ENCODE assay signal across 8 cellular contexts in the genomic region with DNA sequence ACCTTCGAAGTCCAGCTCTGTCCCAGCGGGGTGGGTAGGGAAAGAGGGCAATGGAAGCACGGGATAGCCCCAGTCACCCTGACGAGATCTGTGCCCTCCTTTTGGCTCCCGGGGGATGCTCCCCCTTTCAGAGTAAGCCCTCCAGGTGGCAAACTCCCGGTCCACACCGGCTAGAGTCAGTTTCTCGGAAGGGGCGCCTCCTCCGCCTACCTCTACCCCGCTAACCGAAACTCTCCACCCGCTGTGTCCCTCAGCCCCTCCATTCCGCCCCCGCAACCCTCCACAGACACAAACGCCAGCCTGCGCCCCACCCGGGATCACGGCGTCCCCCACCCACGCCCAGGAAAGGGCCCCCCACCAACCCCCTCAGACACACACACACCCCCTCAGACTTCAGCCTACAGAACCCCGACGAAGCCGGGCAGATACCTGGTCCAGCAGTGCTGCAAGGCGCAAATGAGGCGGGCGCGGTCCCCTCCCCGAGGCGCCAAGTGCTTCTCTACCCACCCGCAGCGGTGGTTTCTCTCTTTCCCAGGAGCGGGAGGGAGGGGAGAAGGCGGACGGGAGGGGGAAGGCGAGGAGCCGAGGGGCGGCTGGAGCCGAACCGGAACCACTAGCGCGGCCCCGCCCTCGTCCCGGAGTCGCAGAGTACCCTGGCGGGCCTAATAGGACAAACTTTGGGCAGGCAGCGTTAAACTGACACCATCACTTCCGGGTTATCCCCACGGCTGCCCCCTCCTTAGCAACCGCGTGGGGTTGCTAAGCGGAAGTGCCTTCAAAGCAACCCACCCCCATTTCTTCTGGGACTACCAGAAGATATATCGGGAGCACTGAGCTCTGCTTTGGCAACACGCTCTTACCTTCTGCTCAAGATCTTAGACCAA. TPM values are rescaled to one million over a fixed set of nuclear protein-coding genes. Genes with fewer than 3 reads are reported as not detected.
DNase-seq lines count a peak whose midpoint lies in the region; ATAC-seq and TF ChIP-seq lines count a peak whose summit lies in the region.

A gene (minus strand): TSS at position 615 of the 884 bp plus-strand sequence. CDS start 55,674 bp downstream, outside the sequence.

- H3K4me1 ChIP-seq in effector memory CD4-positive, alpha-beta T cell (ENCODE audit: control insufficient read depth, insufficient read depth, low read length, poor library complexity, severe bottlenecking): no peaks in the 10 kb centered on the region

- H3K9me3 ChIP-seq in CD4-positive, alpha-beta T cell (ENCODE audit: control insufficient read depth, low read length): no peaks in the 10 kb centered on the region
- no peaks in the 10 kb centered on the region for H3K9me3 ChIP-seq in effector memory CD4-positive, alpha-beta T cell (ENCODE audit: control insufficient read depth, low read length)

- POLR2A ChIA-PET in CD4-positive, alpha-beta T cell (lab: Charles Lee): interaction anchor here (0.6 to 2.3 kb wide), 7 partner anchors 11 to 538 kb away, joined by 3 to 20 read pairs (median 3); a partner anchor contains a TSS
- POLR2A ChIA-PET in activated CD8-positive, alpha-beta memory T cell treated with anti-CD3 and anti-CD28 coated beads for 36 hours (lab: Charles Lee): interaction anchor here (0.6 kb wide), 1 partner anchor 192 kb away, joined by 3 read pairs; no protein-coding TSS in a partner anchor

- peak within 1 kb of the TSS; percentile 96 for H3K4me3 Mint-ChIP-seq in CD4-positive, alpha-beta T cell

- peak within 1 kb of the TSS; percentile 87 for H3K27ac Mint-ChIP-seq in CD4-positive, alpha-beta T cell

- ATAC-seq in CD4-positive, alpha-beta T cell (ENCODE audit: poor library complexity): peak; percentile 96

- CTCF ChIA-PET in CD4-positive, alpha-beta T cell (lab: Charles Lee): interaction anchor here (1.0 to 2.1 kb wide), 3 partner anchors 21 to 24 kb away, joined by 3 to 5 read pairs (median 4); no protein-coding TSS in a partner anchor
- CTCF ChIA-PET in activated CD8-positive, alpha-beta memory T cell treated with anti-CD3 and anti-CD28 coated beads for 36 hours (lab: Charles Lee): interaction anchor here (1.0 kb wide), 1 partner anchor 109 kb away, joined by 3 read pairs; no protein-coding TSS in a partner anchor

- peak within 1 kb of the TSS; percentile 55 for H3K27ac ChIP-seq in CD4-positive, alpha-beta T cell (ENCODE audit: low read depth, low read length)
- H3K27ac ChIP-seq in effector memory CD4-positive, alpha-beta T cell (ENCODE audit: insufficient read depth, low read length, poor library complexity, severe bottlenecking): peak within 1 kb of the TSS; percentile 72

- no peak for TF ChIP-seq CTCF in CD4-positive, alpha-beta T cell (IDR thresholded peaks at IDR 0.05)
- no peak for TF ChIP-seq CTCF in GM20000 (IDR thresholded peaks at IDR 0.05; ENCODE audit: extremely low read depth, missing control alignments)

- no peaks in the 10 kb centered on the region for H3K36me3 ChIP-seq in effector memory CD4-positive, alpha-beta T cell (ENCODE audit: control insufficient read depth, insufficient read depth, low read length)

- DNase-seq in CD4-positive, alpha-beta T cell: peak; percentile 80 to 91 (median 88)
- DNase-seq in GM20000 (ENCODE audit: low spot score) (peak; percentile 90), HT-29 (ENCODE audit: low spot score) (peak; percentile 99), NOMO-1 (lab: John Stamatoyannopoulos, UW; ENCODE audit: unreplicated experiment in 2 of 2) (peak; percentile 95 to 96), lung microvascular endothelial cell (ENCODE audit: low read depth in 2 of 2) (peak; percentile 96 to 98)
- DNase-seq in effector memory CD4-positive, alpha-beta T cell: peak; percentile 86 to 91 (median 89)
- peak; percentile 84 to 87 (median 86) for DNase-seq in stimulated activated CD4-positive, alpha-beta T cell treated with anti-CD3 and anti-CD28 coated beads, TNF-alpha, amount 100 ng/mL, for 48 hours (ENCODE audit: low read depth in 3 of 3)

- H3K4me1 Mint-ChIP-seq in CD4-positive, alpha-beta T cell (ENCODE audit: low read depth): peaks cover 24% of the 10 kb centered on the region

- H3K9me3 Mint-ChIP-seq in CD4-positive, alpha-beta T cell: no peaks in the 10 kb centered on the region

- intact Hi-C loops in CD4-positive, alpha-beta T cell (cut with DNase I, micrococcal nuclease): loop anchor here (1.0 to 10.0 kb wide), 5 partner anchors 32 to 261 kb away; a partner anchor contains a TSS

- H3K36me3 Mint-ChIP-seq in CD4-positive, alpha-beta T cell (ENCODE audit: low read depth): peaks cover 18% of the 10 kb centered on the region

- peak within 1 kb of the TSS; percentile 98 for H3K4me3 ChIP-seq in effector memory CD4-positive, alpha-beta T cell (ENCODE audit: insufficient read depth, low read depth, low read length, poor library complexity, severe bottlenecking)

- H3K27me3 Mint-ChIP-seq in CD4-positive, alpha-beta T cell: no peaks in the 10 kb centered on the region

- no peaks in the 10 kb centered on the region for H3K27me3 ChIP-seq in CD4-positive, alpha-beta T cell (ENCODE audit: control insufficient read depth, insufficient read depth, low read length)
- no peaks in the 10 kb centered on the region for H3K27me3 ChIP-seq in effector memory CD4-positive, alpha-beta T cell (replicated peaks; ENCODE audit: control insufficient read depth, insufficient read depth, low read length, poor library complexity, severe bottlenecking)

RNA-seq across cellular contexts. Expression of the gene that starts here (rescaled TPM):
- 10 to 100 TPM; 12.2 to 13.7 TPM for total RNA-seq in CD4-positive, alpha-beta T cell
- total RNA-seq in HT-29 (2014; rRNA removed; shearing (Covaris generic)): 11.8 and 12.6 TPM in 2 replicates
- 10 to 100 TPM; 21.3 to 21.6 TPM for total RNA-seq in activated CD8-positive, alpha-beta memory T cell treated with anti-CD3 and anti-CD28 coated beads for 36 hours
- total RNA-seq in lung microvascular endothelial cell: 15.0 and 16.1 TPM in 2 replicates

Comparison
In these comparisons a context has a peak if more than half of its experiments do, and no peak if none do; other contexts are left out.
1. Peak in every context shown above with its lines: DNase-seq, ATAC-seq, H3K4me3 ChIP-seq and H3K27ac ChIP-seq.